8 cellular contexts compared by ENCODE assay signal in the genomic region with DNA sequence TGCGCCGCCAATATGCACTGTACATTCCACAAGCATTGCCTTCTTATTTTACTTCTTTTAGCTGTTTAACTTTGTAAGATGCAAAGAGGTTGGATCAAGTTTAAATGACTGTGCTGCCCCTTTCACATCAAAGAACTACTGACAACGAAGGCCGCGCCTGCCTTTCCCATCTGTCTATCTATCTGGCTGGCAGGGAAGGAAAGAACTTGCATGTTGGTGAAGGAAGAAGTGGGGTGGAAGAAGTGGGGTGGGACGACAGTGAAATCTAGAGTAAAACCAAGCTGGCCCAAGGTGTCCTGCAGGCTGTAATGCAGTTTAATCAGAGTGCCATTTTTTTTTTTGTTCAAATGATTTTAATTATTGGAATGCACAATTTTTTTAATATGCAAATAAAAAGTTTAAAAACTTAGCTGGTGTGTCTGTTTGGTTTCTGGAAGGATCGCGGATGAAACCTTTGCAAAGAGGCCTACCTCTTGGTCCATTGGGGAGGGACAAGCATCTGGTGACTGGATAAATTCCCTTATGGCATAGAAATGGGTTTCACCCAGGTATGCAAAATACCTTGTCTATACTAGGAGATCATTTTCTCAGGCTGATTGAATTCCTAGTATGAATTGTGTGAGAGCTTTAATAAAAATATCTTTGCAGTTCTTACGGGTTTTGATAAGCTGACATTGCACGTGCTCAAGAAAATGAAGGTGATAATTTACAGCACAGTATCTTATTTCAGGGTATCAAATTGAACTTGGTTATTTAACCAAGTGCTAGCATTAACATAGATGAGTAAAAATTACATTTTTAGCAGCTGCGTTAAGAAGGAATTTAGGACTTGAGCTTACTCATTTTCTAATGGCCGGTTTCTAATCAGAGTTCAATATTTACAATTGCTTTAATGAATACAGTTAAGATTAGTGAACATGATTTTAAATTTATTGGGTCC. TPM values are rescaled to one million over a fixed set of nuclear protein-coding genes. Genes with fewer than 3 reads are reported as not detected.
DNase-seq lines count a peak whose midpoint lies in the region; FAIRE-seq and TF ChIP-seq lines count a peak whose summit lies in the region.
"Not testable (repeated sequence)": the region's sequence is repeated elsewhere in the genome, so short reads cannot be mapped to it uniquely, and the experiment has no call there.

No MANE protein-coding gene starts in this region.

- peaks cover 21% of the 10 kb centered on the region for H3K4me1 Mint-ChIP-seq in progenitor cell of endocrine pancreas (ENCODE audit: low read depth)

- 49% methylated on average over 12 of the region's 12 CpGs for WGBS in liver

- CTCF ChIA-PET in endothelial cell of umbilical vein (lab: Charles Lee), result interaction anchor here (0.7 to 4.2 kb wide), 5 partner anchors 30 to 311 kb away, joined by 3 to 64 read pairs (median 4); no protein-coding TSS in a partner anchor

- not testable (repeated sequence) for TF ChIP-seq CTCF in GM06990 (IDR thresholded peaks at IDR 0.05; ENCODE audit: insufficient read depth, low read length, poor library complexity, severe bottlenecking); KMS-11 (conservative IDR thresholded peaks at IDR 0.05; ENCODE audit: low read depth, low read length); SU-DHL-6 (IDR thresholded peaks at IDR 0.05; ENCODE audit: insufficient read depth, low read length, poor library complexity, severe bottlenecking); endothelial cell of umbilical vein (IDR thresholded peaks at IDR 0.05; ENCODE audit: extremely low read depth in 1 of 2, insufficient read depth in 1 of 2, low read depth in 1 of 2, low read length in 2 of 2); liver (IDR thresholded peaks at IDR 0.05; ENCODE audit: low read depth, low read length, missing input control); progenitor cell of endocrine pancreas (IDR thresholded peaks at IDR 0.05; ENCODE audit: unreplicated experiment); uterus (IDR thresholded peaks at IDR 0.05)

- not testable (repeated sequence) for H3K9me3 ChIP-seq in SU-DHL-6 (ENCODE audit: insufficient read depth, low read length); adipocyte (ENCODE audit: control insufficient read depth, low read length); endothelial cell of umbilical vein (replicated peaks; ENCODE audit: control insufficient read depth, insufficient read depth, low read length); liver (ENCODE audit: control insufficient read depth in 4 of 4, low read length in 3 of 4); uterus

- H3K4me2 ChIP-seq in KMS-11 (peak overlapping the region; percentile 79), SU-DHL-6 (ENCODE audit: low read depth, low read length, poor library complexity, severe bottlenecking) (peak overlapping the region; percentile 82), endothelial cell of umbilical vein (ENCODE audit: insufficient read depth, low read length) (peak overlapping the region; percentile 96)

- DNase-seq in GM06990 (ENCODE audit: extremely low read depth, insufficient read length), result peak; percentile 69
- DNase-seq in adipocyte (ENCODE audit: low read depth); endothelial cell of umbilical vein (ENCODE audit: low read depth, low spot score); progenitor cell of endocrine pancreas (ENCODE audit: low spot score, unreplicated experiment); uterus: not testable (repeated sequence)

- H3F3A ChIP-seq in SU-DHL-6 (ENCODE audit: insufficient read depth), result peaks cover 73% of the 10 kb centered on the region

- H3K4me1 ChIP-seq in KMS-11 (ENCODE audit: low read depth, poor library complexity, severe bottlenecking), result peaks cover 36% of the 10 kb centered on the region
- H3K4me1 ChIP-seq in adipocyte (ENCODE audit: control insufficient read depth, insufficient read depth, low read length), result peaks cover 11% of the 10 kb centered on the region
- H3K4me1 ChIP-seq in endothelial cell of umbilical vein (ENCODE audit: control insufficient read depth, extremely low read depth, insufficient read depth, low read length), result peaks cover 26% of the 10 kb centered on the region
- H3K4me1 ChIP-seq in liver (ENCODE audit: control insufficient read depth in 4 of 4, insufficient read depth in 4 of 4, low read length in 3 of 4); uterus: not testable (repeated sequence)

- not testable (repeated sequence) for H3K9me1 ChIP-seq in endothelial cell of umbilical vein (replicated peaks; ENCODE audit: control insufficient read depth, extremely low read depth, insufficient read depth, low read length)

- not testable (repeated sequence) for H4K20me1 ChIP-seq in KMS-11 (ENCODE audit: insufficient read depth); SU-DHL-6 (ENCODE audit: low read depth, low read length); endothelial cell of umbilical vein (replicated peaks; ENCODE audit: control insufficient read depth, extremely low read depth, insufficient read depth, low read length)

- H3K27me3 ChIP-seq in GM06990 (replicated peaks; ENCODE audit: control insufficient read depth, insufficient read depth, low read length); KMS-11 (ENCODE audit: insufficient read depth, low read depth); SU-DHL-6 (ENCODE audit: low read length); adipocyte (replicated peaks; ENCODE audit: control insufficient read depth, insufficient read depth, low read length); endothelial cell of umbilical vein (ENCODE audit: control insufficient read depth in 2 of 2, insufficient read depth in 2 of 2, low read length in 2 of 2); liver (ENCODE audit: control insufficient read depth in 4 of 4, insufficient read depth in 4 of 4, low read length in 3 of 4); uterus: not testable (repeated sequence)

- peak; percentile 31 for FAIRE-seq in endothelial cell of umbilical vein (lab: Jason Lieb, UNC)

- peaks cover 12% of the 10 kb centered on the region for H3K9me3 Mint-ChIP-seq in progenitor cell of endocrine pancreas (ENCODE audit: low read depth)

- not testable (repeated sequence) for BruUV-seq in endothelial cell of umbilical vein (replicated peaks; lab: Mats Ljungman, UMichigan)

- not testable (repeated sequence) for TF ChIP-seq RAD21 in liver (IDR thresholded peaks at IDR 0.05)

- H3K27ac Mint-ChIP-seq in progenitor cell of endocrine pancreas, result peak overlapping the region; percentile 68

- peak overlapping the region; percentile 91 for H3K4me3 ChIP-seq in GM06990 (replicated peaks; ENCODE audit: low read depth, low read length)
- not testable (repeated sequence) for H3K4me3 ChIP-seq in KMS-11 (IDR thresholded peaks at IDR 0.05; ENCODE audit: insufficient read depth, low read depth, low read length)
- peak overlapping the region; percentile 98 for H3K4me3 ChIP-seq in SU-DHL-6 (ENCODE audit: insufficient read depth, low read length, poor library complexity, severe bottlenecking)
- peak overlapping the region; percentile 88 for H3K4me3 ChIP-seq in adipocyte (ENCODE audit: low read length)
- peak overlapping the region; percentile 96 to 97 (median 96) for H3K4me3 ChIP-seq in endothelial cell of umbilical vein (replicated peaks in 1 of 3; ENCODE audit: insufficient read depth in 1 of 3, low read depth in 1 of 3, low read length in 3 of 3)
- peak overlapping the region in 2 of 3 donors; percentile 23 to 84 for H3K4me3 ChIP-seq in liver (ENCODE audit: low read depth in 1 of 3, low read length in 3 of 3)
- H3K4me3 ChIP-seq in uterus, result peak overlapping the region; percentile 50 to 73

- peak; percentile 62 for TF ChIP-seq POLR2A in endothelial cell of umbilical vein (IDR thresholded peaks at IDR 0.05; ENCODE audit: low read depth, low read length)
- TF ChIP-seq POLR2A in uterus (IDR thresholded peaks at IDR 0.05), result not testable (repeated sequence)

- H3K27me3 Mint-ChIP-seq in progenitor cell of endocrine pancreas, result not testable (repeated sequence)

- peaks cover 21% of the 10 kb centered on the region for H3K36me3 Mint-ChIP-seq in progenitor cell of endocrine pancreas (ENCODE audit: insufficient read depth)

- H3K9me2 ChIP-seq in SU-DHL-6 (replicated peaks; ENCODE audit: insufficient read depth, low read length), result not testable (repeated sequence)

- H3K9ac ChIP-seq in KMS-11 (peak overlapping the region; percentile 97), SU-DHL-6 (ENCODE audit: low read length) (peak overlapping the region; percentile 99), adipocyte (ENCODE audit: low read length) (peak overlapping the region; percentile 97), endothelial cell of umbilical vein (replicated peaks; ENCODE audit: extremely low read depth, insufficient read depth, low read length) (peak overlapping the region; percentile 100), liver (ENCODE audit: low read depth in 1 of 2, low read length in 2 of 2) (peak overlapping the region in 1 of 2 donors; percentile 76)

- intact Hi-C loops in endothelial cell of umbilical vein (cut with micrococcal nuclease), result not testable (repeated sequence)
- intact Hi-C loops in uterus (cut with DNase I; ENCODE audit: low total_unique reads), result loop anchor here (10.0 kb wide), 1 partner anchor 128 kb away; no protein-coding TSS in a partner anchor

- not testable (repeated sequence) for H3K36me3 ChIP-seq in GM06990 (ENCODE audit: control insufficient read depth, insufficient read depth, low read length); KMS-11 (ENCODE audit: insufficient read depth); adipocyte (ENCODE audit: control insufficient read depth, insufficient read depth, low read length, severe bottlenecking); endothelial cell of umbilical vein (ENCODE audit: control insufficient read depth in 2 of 2, extremely low read depth in 1 of 2, insufficient read depth in 2 of 2, low read length in 2 of 2); liver (ENCODE audit: control insufficient read depth in 4 of 4, insufficient read depth in 3 of 4, low read depth in 1 of 4, low read length in 3 of 4); uterus
- H3K36me3 ChIP-seq in SU-DHL-6 (ENCODE audit: low read length), result peaks cover 20% of the 10 kb centered on the region

- dilution Hi-C loops in endothelial cell of umbilical vein (cut with MboI; ENCODE audit: extremely low pct_ligation_motif_present, low sequenced_read_pairs), result not testable (repeated sequence)

- H3K27ac ChIP-seq in KMS-11 (peak overlapping the region; percentile 96), SU-DHL-6 (ENCODE audit: low read depth, low read length) (peak overlapping the region; percentile 99), endothelial cell of umbilical vein (ENCODE audit: insufficient read depth, low read depth, low read length) (peak overlapping the region; percentile 88), liver (ENCODE audit: low read depth in 1 of 2, low read length in 2 of 2) (peak overlapping the region in 1 of 2 donors; percentile 47), uterus (peak overlapping the region; percentile 97)

- peaks cover 29% of the 10 kb centered on the region for H3K79me2 ChIP-seq in KMS-11 (ENCODE audit: insufficient read depth, low read depth)
- peaks cover 27% of the 10 kb centered on the region for H3K79me2 ChIP-seq in SU-DHL-6 (ENCODE audit: insufficient read depth, low read length)
- peaks cover 32% of the 10 kb centered on the region for H3K79me2 ChIP-seq in endothelial cell of umbilical vein (ENCODE audit: control insufficient read depth, insufficient read depth, low read length)

- peak overlapping the region; percentile 93 for H3K4me3 Mint-ChIP-seq in progenitor cell of endocrine pancreas (ENCODE audit: low read depth)

- POLR2A ChIA-PET in endothelial cell of umbilical vein (lab: Charles Lee), result interaction anchor here (0.5 to 3.2 kb wide), 10 partner anchors 10 to 1635 kb away, joined by 3 to 16 read pairs (median 6); no protein-coding TSS in a partner anchor

- H2AFZ ChIP-seq in KMS-11 (ENCODE audit: low read depth); SU-DHL-6 (ENCODE audit: low read depth, low read length, severe bottlenecking); endothelial cell of umbilical vein (ENCODE audit: low read depth, low read length): not testable (repeated sequence)

RNA-seq across cellular contexts. Expression of a gene that starts 2.2 kb away (rescaled TPM):
- total RNA-seq in endothelial cell of umbilical vein (6,742 and 6,858 TPM in 2 replicates), liver (1,000 to 10,000 TPM in 1 of 2 donors, 100 to 1,000 TPM in 1; 658 to 1,704 TPM), progenitor cell of endocrine pancreas (1,699 and 1,780 TPM in 2 replicates), uterus (1,000 to 10,000 TPM; 2,867 to 6,849 (median 3,091) TPM)
- polyA plus RNA-seq in endothelial cell of umbilical vein (4,136 and 4,540 TPM in 2 replicates), liver (100 to 1,000 TPM; 752 to 881 TPM)
- polyA plus RNA-seq in endothelial cell of umbilical vein (2011; cell fraction: cytosol; rRNA removed), result 5,392 and 6,117 TPM in 2 replicates
- 1,581 and 1,597 TPM in 2 replicates for polyA plus RNA-seq in endothelial cell of umbilical vein (2011; cell fraction: nucleus; rRNA removed)
- polyA plus RNA-seq in endothelial cell of umbilical vein (2012), result 9,118 and 13,019 TPM in 2 replicates
- 2,966 and 3,319 TPM in 2 replicates for polyA minus RNA-seq in endothelial cell of umbilical vein
- 185 TPM for polyA minus RNA-seq in endothelial cell of umbilical vein (2011; cell fraction: cytosol; rRNA and poly(A)+ RNA removed)
- 736 and 796 TPM in 2 replicates for polyA minus RNA-seq in endothelial cell of umbilical vein (2011; cell fraction: nucleus; rRNA and poly(A)+ RNA removed)
